Comparison of ENCODE assay signal across 18 cellular contexts in genomic region chr11:116973270-116973669, GRCh38.
DNase-seq lines count a peak whose midpoint lies in the region; ATAC-seq and TF ChIP-seq lines count a peak whose summit lies in the region.
"Had no signal": no experiment of that assay in that cellular context is flagged by ENCODE, and none has a peak within 500 bp of the region (broad histone marks: within the 10 kb centered on the region; RNA-seq: fewer than 3 reads in every experiment).

No MANE protein-coding gene starts in this region.

- H3K36me3 Mint-ChIP-seq in Caco-2 (ENCODE audit: insufficient read depth, unreplicated experiment) (peaks cover 1% of the 10 kb centered on the region), WTC11 (no peaks in the 10 kb centered on the region)

- no peaks in the 10 kb centered on the region for H3K36me3 ChIP-seq in Caco-2 (ENCODE audit: control insufficient read depth, insufficient read depth, low read length)
- no peaks in the 10 kb centered on the region for H3K36me3 ChIP-seq in OCI-LY7 (ENCODE audit: insufficient read depth, low read length)
- H3K36me3 ChIP-seq: BE2C had no signal

- H3K9me3 ChIP-seq in Caco-2 (no peaks in the 10 kb centered on the region), OCI-LY7 (ENCODE audit: low read length) (no peaks in the 10 kb centered on the region)
- H3K9me3 ChIP-seq: BE2C had no signal

- no peak overlapping the region for H3K4me3 ChIP-seq in Caco-2 (ENCODE audit: low read depth, low read length)
- no peak overlapping the region for H3K4me3 ChIP-seq in OCI-LY7 (ENCODE audit: low read depth, low read length, poor library complexity, severe bottlenecking)
- H3K4me3 ChIP-seq: GM12878 had no signal

- BruUV-seq in Caco-2 (replicated peaks; lab: Mats Ljungman, UMichigan) (no TSS peak), OCI-LY7 (replicated peaks; lab: Mats Ljungman, UMichigan) (no TSS peak)

- no peak overlapping the region for H3K4me2 ChIP-seq in OCI-LY7 (ENCODE audit: low read length)

- TF ChIP-seq CTCF in Caco-2 (IDR thresholded peaks at IDR 0.05; ENCODE audit: insufficient read depth in 1 of 2, low read depth in 1 of 2, low read length in 1 of 2, severe bottlenecking in 1 of 2, unreplicated experiment in 1 of 2) (no peak), WTC11 (IDR thresholded peaks at IDR 0.05) (no peak), OCI-LY7 (conservative IDR thresholded peaks at IDR 0.05; ENCODE audit: low read length) (no peak)

- H3K9me2 ChIP-seq in OCI-LY7 (ENCODE audit: insufficient read depth, low read length): no peaks in the 10 kb centered on the region

- H3K9me3 Mint-ChIP-seq in Caco-2 (ENCODE audit: unreplicated experiment) (no peaks in the 10 kb centered on the region), WTC11 (no peaks in the 10 kb centered on the region)
- H3K9me3 Mint-ChIP-seq: CD8-positive, alpha-beta memory T cell; H9 had no signal

- H3K27me3 ChIP-seq in Caco-2 (replicated peaks; ENCODE audit: control insufficient read depth, insufficient read depth, low read length): no peaks in the 10 kb centered on the region
- H3K27me3 ChIP-seq: BE2C had no signal

- H3K27ac ChIP-seq in temporal lobe (ENCODE audit: low read depth, low read length) (peak overlapping the region; percentile 59), OCI-LY7 (ENCODE audit: low read depth, low read length, poor library complexity, severe bottlenecking) (no peak overlapping the region)

- peaks cover 31% of the 10 kb centered on the region; the same call in 1 of the 2 replicates for H3K79me2 ChIP-seq in OCI-LY7 (ENCODE audit: insufficient read depth, low read depth, low read length)

- intact Hi-C loops in Caco-2 (cut with micrococcal nuclease; ENCODE audit: unreplicated experiment): no loop called here
- intact Hi-C loops in OCI-LY7 (cut with micrococcal nuclease; ENCODE audit: unreplicated experiment): no loop called here

- H3K4me1 Mint-ChIP-seq in Caco-2 (ENCODE audit: low read depth, unreplicated experiment) (peaks cover 31% of the 10 kb centered on the region), WTC11 (peaks cover 41% of the 10 kb centered on the region)

- H3K27ac Mint-ChIP-seq in Caco-2 (ENCODE audit: unreplicated experiment): peak overlapping the region; percentile 79
- peak overlapping the region; percentile 66; the same call in 1 of the 2 replicates for H3K27ac Mint-ChIP-seq in WTC11

- H3K27me3 Mint-ChIP-seq in Caco-2 (ENCODE audit: insufficient read depth, unreplicated experiment): no peaks in the 10 kb centered on the region
- H3K27me3 Mint-ChIP-seq in WTC11 (ENCODE audit: low read depth): no peaks in the 10 kb centered on the region
- H3K27me3 Mint-ChIP-seq: CD8-positive, alpha-beta memory T cell had no signal

- no peak overlapping the region for H3K4me3 Mint-ChIP-seq in Caco-2 (ENCODE audit: unreplicated experiment)
- H3K4me3 Mint-ChIP-seq in WTC11: no peak overlapping the region
- H3K4me3 Mint-ChIP-seq: CD8-positive, alpha-beta memory T cell; H9 had no signal

- POLR2A ChIA-PET in Caco-2 (lab: Charles Lee): interaction anchor here (0.5 to 0.8 kb wide), 4 partner anchors 38 to 236 kb away, joined by 3 to 7 read pairs (median 4); no protein-coding TSS in a partner anchor
- POLR2A ChIA-PET in WTC11 (lab: Charles Lee): no interaction called here
- POLR2A ChIA-PET in OCI-LY7 (lab: Charles Lee): interaction anchor here (0.6 to 7.8 kb wide), 6 partner anchors 10 to 92 kb away, joined by 3 to 73 read pairs (median 4); no protein-coding TSS in a partner anchor

- ATAC-seq in WTC11 (no peak), left lobe of liver (peak; percentile 34), HG02870 (IDR thresholded peaks at IDR 0.05; ENCODE audit: unreplicated experiment) (no peak)
- ATAC-seq: GM12878 had no signal

- DNase-seq in Caco-2: no peak
- DNase-seq in WTC11 (ENCODE audit: low spot score): no peak
- no peak for DNase-seq in left lobe of liver (ENCODE audit: low spot score)
- DNase-seq in globus pallidus (ENCODE audit: low spot score): no peak
- DNase-seq in OCI-LY7 (ENCODE audit: low spot score): no peak
- DNase-seq: BE2C; CD8-positive, alpha-beta memory T cell; DMS 273 treated with DMSO at 0.1 percent for 48 hours; GDM1; H9; NCI-H187 treated with DMSO at 0.1 percent for 48 hours; NCI-H345; NCI-H526 treated with DMSO at 0.1 percent for 48 hours; OCI-M1; SHP77 treated with DMSO at 0.1 percent for 48 hours had no signal

- H2AFZ ChIP-seq in OCI-LY7 (ENCODE audit: low read length): no peak overlapping the region

- CTCF ChIA-PET in Caco-2 (lab: Charles Lee): interaction anchor here (0.9 to 1.6 kb wide), 11 partner anchors 11 to 253 kb away, joined by 3 to 9 read pairs (median 4); partner anchors contain the start of gene SIK3
- CTCF ChIA-PET in WTC11 (lab: Charles Lee): interaction anchor here (0.9 to 1.5 kb wide), 5 partner anchors 16 to 182 kb away, joined by 3 to 6 read pairs (median 3); no protein-coding TSS in a partner anchor
- CTCF ChIA-PET in OCI-LY7 (lab: Charles Lee; ENCODE audit: unreplicated experiment): interaction anchor here (0.7 to 1.0 kb wide), 2 partner anchors 13 to 18 kb away, joined by 3 read pairs; no protein-coding TSS in a partner anchor

- H3K4me1 ChIP-seq in Caco-2 (peaks cover 28% of the 10 kb centered on the region), OCI-LY7 (ENCODE audit: insufficient read depth, low read length, poor library complexity, severe bottlenecking) (no peaks in the 10 kb centered on the region)
- H3K4me1 ChIP-seq: BE2C had no signal

- 0 out of 2 replicates have a peak, but pooled peaks cover 3% of the 10 kb centered on the region for H4K20me1 ChIP-seq in OCI-LY7 (ENCODE audit: insufficient read depth, low read length)

TF ChIP-seq in WTC11, 78 proteins besides CTCF, POLR2A, EP300 and RAD21:
- no peak for TF ChIP-seq OVOL2 (CRISPR knock-in tag; IDR thresholded peaks at IDR 0.05; ENCODE audit: borderline replicate concordance)
- no peak for TF ChIP-seq ARID4B (CRISPR knock-in tag; IDR thresholded peaks at IDR 0.05; ENCODE audit: borderline replicate concordance)
